ENCODE assay signal across 4 cellular contexts in genomic region chr9:92203887-92204286, GRCh38.
DNase-seq lines count a peak whose midpoint lies in the region; ATAC-seq, FAIRE-seq and TF ChIP-seq lines count a peak whose summit lies in the region.
"Not testable (repeated sequence)": the region's sequence is repeated elsewhere in the genome, so short reads cannot be mapped to it uniquely, and the experiment has no call there.

No MANE protein-coding gene starts in this region.

- not testable (repeated sequence) for H3K79me2 ChIP-seq in K562 (ENCODE audit: control insufficient read depth, insufficient read depth, low read length)

- not testable (repeated sequence) for H3K18ac ChIP-seq in IMR-90 (ENCODE audit: low read depth, low read length)

- H3K4me2 ChIP-seq in IMR-90 (ENCODE audit: low read depth, low read length); K562 (ENCODE audit: insufficient read depth, low read length): not testable (repeated sequence)

- H3K36me3 ChIP-seq in IMR-90 (ENCODE audit: control insufficient read depth, insufficient read depth, low read length); K562 (ENCODE audit: control insufficient read depth, insufficient read depth, low read length): not testable (repeated sequence)

- DNase-seq in DMS53 (lab: John Stamatoyannopoulos, UW): peak; percentile 13
- not testable (repeated sequence) for DNase-seq in IMR-90; K562 (ENCODE audit: extremely low read depth in 1 of 4, low spot score in 3 of 4)
- DNase-seq in SK-N-DZ (ENCODE audit: low spot score): peak; percentile 63

- not testable (repeated sequence) for H3K14ac ChIP-seq in IMR-90 (replicated peaks; ENCODE audit: low read depth, low read length)

- not testable (repeated sequence) for H3K4me3 ChIP-seq in IMR-90 (ENCODE audit: insufficient read depth, low read depth, low read length); K562

- H2AFZ ChIP-seq in IMR-90 (replicated peaks; ENCODE audit: low read length, poor library complexity); K562 (ENCODE audit: low read depth, low read length): not testable (repeated sequence)

- H3K4me1 ChIP-seq in IMR-90 (ENCODE audit: control insufficient read depth, insufficient read depth, low read length); K562 (replicated peaks in 1 of 2; ENCODE audit: control insufficient read depth in 2 of 2, insufficient read depth in 2 of 2, low read length in 2 of 2): not testable (repeated sequence)

- H2AK9ac ChIP-seq in IMR-90 (replicated peaks; ENCODE audit: low read depth, low read length, poor library complexity): not testable (repeated sequence)

- dilution Hi-C loops in IMR-90 (cut with HindIII; ENCODE audit: low sequenced_read_pairs, unreplicated experiment): not testable (repeated sequence)

- H3K23ac ChIP-seq in IMR-90 (ENCODE audit: low read depth, low read length): not testable (repeated sequence)

- not testable (repeated sequence) for H3K4ac ChIP-seq in IMR-90 (ENCODE audit: low read depth, low read length)

- not testable (repeated sequence) for H2BK20ac ChIP-seq in IMR-90 (ENCODE audit: low read depth, low read length)

- not testable (repeated sequence) for TF ChIP-seq RAD21 in IMR-90 (IDR thresholded peaks at IDR 0.05; ENCODE audit: low read length); K562 (CRISPR knock-in tag; conservative IDR thresholded peaks at IDR 0.05 in 1 of 2, IDR thresholded peaks at IDR 0.05 in 1 of 2)

- H4K20me1 ChIP-seq in IMR-90 (ENCODE audit: insufficient read depth, low read length); K562 (replicated peaks; ENCODE audit: control insufficient read depth, insufficient read depth, low read length): not testable (repeated sequence)

- 0 out of 2 replicates have a peak overlapping the region, but pooled peaks have one; percentile 0 for H4K91ac ChIP-seq in IMR-90 (ENCODE audit: insufficient read depth, low read depth, low read length)

- WGBS in IMR-90 (ENCODE audit: extremely low coverage in 2 of 2, insufficient read length in 1 of 2), 2 experiments: no CpG with 5 or more reads among the region's 1 CpG
- WGBS in K562 (ENCODE audit: insufficient coverage, low coverage, missing lambda C conversion rate): 88% methylated on average over 1 of the region's 1 CpG

- H3K9ac ChIP-seq in IMR-90 (ENCODE audit: low read depth, low read length); K562 (ENCODE audit: insufficient read depth in 1 of 2, low read depth in 2 of 2, low read length in 2 of 2): not testable (repeated sequence)

- TF ChIP-seq CTCF in IMR-90 (conservative IDR thresholded peaks at IDR 0.05; ENCODE audit: low read depth, low read length); K562 (IDR thresholded peaks at IDR 0.05 in 2 of 3, conservative IDR thresholded peaks at IDR 0.05 in 1 of 3; ENCODE audit: insufficient read depth in 2 of 3, low read depth in 1 of 3, low read length in 3 of 3): not testable (repeated sequence)

- not testable (repeated sequence) for H3K27me3 ChIP-seq in IMR-90 (ENCODE audit: control insufficient read depth, insufficient read depth, low read length); K562 (ENCODE audit: control insufficient read depth in 2 of 2, insufficient read depth in 2 of 2, low read length in 2 of 2)

- not testable (repeated sequence) for H4K8ac ChIP-seq in IMR-90 (ENCODE audit: low read depth in 2 of 2, low read length in 2 of 2)

- in situ Hi-C loops in IMR-90 (cut with MboI; ENCODE audit: low sequenced_read_pairs); K562 (cut with MboI): not testable (repeated sequence)

- not testable (repeated sequence) for H3K56ac ChIP-seq in IMR-90 (ENCODE audit: extremely low read depth, insufficient read depth, low read length)

- intact Hi-C loops in IMR-90 (cut with micrococcal nuclease); K562 (cut with micrococcal nuclease): not testable (repeated sequence)

- H2BK15ac ChIP-seq in IMR-90 (ENCODE audit: low read depth, low read length): not testable (repeated sequence)

- H3K27ac ChIP-seq in IMR-90 (ENCODE audit: insufficient read depth, low read length); K562 (ENCODE audit: extremely low read depth, low read depth, low read length): not testable (repeated sequence)

- H3K79me1 ChIP-seq in IMR-90 (ENCODE audit: low read depth in 1 of 2, low read length in 2 of 2): not testable (repeated sequence)

- TF ChIP-seq POLR2A in IMR-90 (IDR thresholded peaks at IDR 0.05; ENCODE audit: low read depth, low read length); K562 (conservative IDR thresholded peaks at IDR 0.05): not testable (repeated sequence)

- not testable (repeated sequence) for H2AK5ac ChIP-seq in IMR-90 (ENCODE audit: low read depth, low read length)

- CTCF ChIA-PET in IMR-90 (lab: Yijun Ruan, JAX); K562 (lab: Yijun Ruan, JAX; ENCODE audit: low intra/inter-chr PET ratio): not testable (repeated sequence)

- POLR2A ChIA-PET in IMR-90 (lab: Charles Lee; ENCODE audit: unreplicated experiment): not testable (repeated sequence)
- POLR2A ChIA-PET in K562 (lab: Yijun Ruan, JAX): interaction anchor here (0.8 kb wide), 1 partner anchor 64 kb away, joined by 3 read pairs; no protein-coding TSS in a partner anchor

- H3K9me3 ChIP-seq in IMR-90 (ENCODE audit: control insufficient read depth, insufficient read depth, low read length); K562 (replicated peaks; ENCODE audit: control insufficient read depth, insufficient read depth, low read depth, low read length): not testable (repeated sequence)

- ATAC-seq in IMR-90 (ENCODE audit: low read depth): not testable (repeated sequence)
- peak; percentile 24; the same call in 1 of the 3 replicates for ATAC-seq in K562

- H2BK5ac ChIP-seq in IMR-90 (ENCODE audit: low read depth, low read length, poor library complexity, severe bottlenecking): not testable (repeated sequence)

- not testable (repeated sequence) for H2BK120ac ChIP-seq in IMR-90 (ENCODE audit: low read depth, low read length)

- not testable (repeated sequence) for H4K5ac ChIP-seq in IMR-90 (ENCODE audit: low read depth, low read length)

- not testable (repeated sequence) for BruUV-seq in IMR-90 (replicated peaks; lab: Mats Ljungman, UMichigan); K562 (replicated peaks; lab: Mats Ljungman, UMichigan)

- H3K9me1 ChIP-seq in IMR-90 (ENCODE audit: insufficient read depth, low read length); K562 (ENCODE audit: control insufficient read depth, insufficient read depth, low read length): not testable (repeated sequence)

- FAIRE-seq in K562 (lab: Jason Lieb, UNC): not testable (repeated sequence)

- not testable (repeated sequence) for TF ChIP-seq EP300 in K562 (IDR thresholded peaks at IDR 0.05; ENCODE audit: low read length)
